10 cellular contexts compared by ENCODE assay signal in the genomic region with DNA sequence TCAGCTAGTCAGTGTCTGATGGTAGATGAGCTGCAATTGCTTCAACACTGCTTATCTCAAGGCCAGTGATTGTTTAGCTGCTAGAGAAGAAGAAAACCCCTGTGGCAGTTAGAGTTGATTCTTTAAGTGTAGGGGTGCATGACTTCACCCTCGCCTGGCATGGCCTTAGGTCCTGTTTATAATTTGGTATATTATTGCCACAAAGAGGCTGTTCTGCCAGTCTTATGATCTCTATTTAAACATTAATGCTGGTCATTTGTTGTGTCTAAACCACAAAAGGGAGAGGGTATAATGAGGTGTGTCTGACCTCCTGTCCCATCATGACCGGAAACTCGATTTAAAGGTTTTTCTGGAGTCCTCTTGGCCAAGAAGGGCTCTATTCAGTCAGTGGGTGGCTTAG.
"Had no signal": no experiment of that assay in that cellular context is flagged by ENCODE, and none has a peak within 500 bp of the region (broad histone marks: within the 10 kb centered on the region; RNA-seq: fewer than 3 reads in every experiment).

No MANE protein-coding gene starts in this region.

- DNase-seq: GM23248, GOT3, H7, HFFc6, KBM-7 had no signal

- H3K27ac ChIP-seq: GM23248, HL-60 had no signal

- H3K36me3 ChIP-seq: HAP-1 had no signal

- H3K9ac ChIP-seq: GM23248 had no signal

- H3K4me3 ChIP-seq: GM23248, HAP-1 had no signal

- H3K4me3 Mint-ChIP-seq: HFFc6, IgD-negative memory B cell had no signal

- H3K27me3 Mint-ChIP-seq: IgD-negative memory B cell had no signal

- H3K27ac Mint-ChIP-seq: HFFc6 had no signal

- ATAC-seq: HCT116, HepG2 had no signal

- H3K4me1 Mint-ChIP-seq: IgD-negative memory B cell had no signal

- H3K4me1 ChIP-seq: HAP-1 had no signal

- H3K9me3 Mint-ChIP-seq: HFFc6, IgD-negative memory B cell had no signal

- H3K9me3 ChIP-seq: HAP-1 had no signal
